In genomic region chr15:83947156-83947555, GRCh38 we compare ENCODE assay signal across 30 cellular contexts.
"Had no signal": no experiment of that assay in that cellular context is flagged by ENCODE, and none has a peak within 500 bp of the region (broad histone marks: within the 10 kb centered on the region; RNA-seq: fewer than 3 reads in every experiment).

No MANE protein-coding gene starts in this region.

- DNase-seq: activated CD4-positive, alpha-beta T cell treated with anti-CD3 and anti-CD28 coated beads, Interleukin-2, amount 10 ng/mL, durations not matched to agents 24 days and 14 days; activated CD4-positive, alpha-beta T cell treated with anti-CD3 and anti-CD28 coated beads, Interleukin-2, amount 50 U/mL, for 48 hours; activated CD4-positive, CD25-positive, alpha-beta regulatory T cell treated with anti-CD3 and anti-CD28 coated beads, Interleukin-2, amount 50 U/mL, for 72 hours; activated CD8-positive, alpha-beta memory T cell treated with anti-CD3 and anti-CD28 coated beads, Interleukin-2, amount 10 ng/mL, durations not matched to agents 7 days and 5 days; activated effector memory CD4-positive, alpha-beta T cell treated with Interleukin-2 at 50 U/mL for 16 hours; activated naive CD4-positive, alpha-beta T cell treated with Interleukin-2 at 50 U/mL for 16 hours; activated naive CD8-positive, alpha-beta T cell treated with anti-CD3 and anti-CD28 coated beads, Interleukin-2, amount 50 U/mL, for 24 hours; activated T-cell treated with anti-CD3 and anti-CD28 coated beads, Interleukin-2, amount 50 U/mL, for 24 hours; amniotic stem cell; body of pancreas; central memory CD4-positive, alpha-beta T cell; MG63; NCI-H1105; NCI-H1436; NCI-H1694 treated with DMSO at 0.1 percent for 48 hours; NCI-H2029 treated with DMSO at 0.1 percent for 48 hours; NCI-H345; NCI-H510A treated with DMSO at 0.1 percent for 48 hours; NCI-H69; NK-92 treated with Interleukin-12 subunit alpha and Interleukin-12 subunit beta, amount 100 ng/mL, for 24 hours; Peyer's patch; SHP77; T-helper 17 cell; T-helper 9 cell had no signal

- H3K36me3 ChIP-seq: MG63, Peyer's patch, SJSA1 had no signal

- H3K4me2 ChIP-seq: KMS-11 had no signal

- H3K9me3 ChIP-seq: ascending aorta, body of pancreas, MG63, Peyer's patch, SJSA1 had no signal

- H3K27ac Mint-ChIP-seq: activated CD4-positive, alpha-beta T cell treated with anti-CD3 and anti-CD28 coated beads, Interleukin-2, amount 10 ng/mL, durations not matched to agents 24 days and 14 days; activated CD8-positive, alpha-beta memory T cell treated with anti-CD3 and anti-CD28 coated beads, Interleukin-2, amount 10 ng/mL, durations not matched to agents 7 days and 5 days; activated naive CD4-positive, alpha-beta T cell treated with anti-CD3 and anti-CD28 coated beads, Interleukin-2, amount 50 U/mL, for 72 hours; activated naive CD8-positive, alpha-beta T cell treated with anti-CD3 and anti-CD28 coated beads, Interleukin-2, amount 50 U/mL, for 24 hours; activated T-cell treated with anti-CD3 and anti-CD28 coated beads, Interleukin-2, amount 50 U/mL, for 24 hours; activated T-helper 1 cell treated with anti-CD3 and anti-CD28 coated beads, Interleukin-12 subunit alpha, Interleukin-12 subunit beta, Interleukin-2, Interleukin-4 antibody, amounts not matched to agents 30 ng/mL and 10 ng/mL and 1 ng/mL, durations not matched to agents 14 hours and 24 hours and 36 hours; T-helper 17 cell; WTC11 had no signal

- H3K4me3 Mint-ChIP-seq: activated CD4-positive, alpha-beta T cell treated with anti-CD3 and anti-CD28 coated beads, Interleukin-2, amount 10 ng/mL, durations not matched to agents 24 days and 14 days; activated CD8-positive, alpha-beta memory T cell treated with anti-CD3 and anti-CD28 coated beads, Interleukin-2, amount 10 ng/mL, durations not matched to agents 7 days and 5 days; activated naive CD8-positive, alpha-beta T cell treated with anti-CD3 and anti-CD28 coated beads, Interleukin-2, amount 50 U/mL, for 24 hours; activated T-cell treated with anti-CD3 and anti-CD28 coated beads, Interleukin-2, amount 50 U/mL, for 24 hours; activated T-helper 1 cell treated with anti-CD3 and anti-CD28 coated beads, Interleukin-12 subunit alpha, Interleukin-12 subunit beta, Interleukin-2, Interleukin-4 antibody, amounts not matched to agents 30 ng/mL and 10 ng/mL and 1 ng/mL, durations not matched to agents 14 hours and 24 hours and 36 hours; T-helper 17 cell; WTC11 had no signal

- H3K27me3 ChIP-seq: ascending aorta, body of pancreas, MG63, Peyer's patch, SJSA1 had no signal

- ATAC-seq: activated CD8-positive, alpha-beta memory T cell treated with anti-CD3 and anti-CD28 coated beads, Interleukin-2, amount 10 ng/mL, durations not matched to agents 7 days and 5 days; activated naive CD4-positive, alpha-beta T cell treated with anti-CD3 and anti-CD28 coated beads, Interleukin-2, amount 50 U/mL, for 72 hours; activated naive CD8-positive, alpha-beta T cell treated with anti-CD3 and anti-CD28 coated beads, Interleukin-2, amount 50 U/mL, for 24 hours; body of pancreas; T-helper 17 cell; WTC11 had no signal

- H3K27ac ChIP-seq: ascending aorta, body of pancreas, KMS-11, Peyer's patch, SJSA1 had no signal

- H3K4me1 ChIP-seq: ascending aorta, body of pancreas, Peyer's patch, SJSA1 had no signal

- H3K4me1 Mint-ChIP-seq: activated CD4-positive, alpha-beta T cell treated with anti-CD3 and anti-CD28 coated beads, Interleukin-2, amount 10 ng/mL, durations not matched to agents 24 days and 14 days; activated CD8-positive, alpha-beta memory T cell treated with anti-CD3 and anti-CD28 coated beads, Interleukin-2, amount 10 ng/mL, durations not matched to agents 7 days and 5 days; activated naive CD8-positive, alpha-beta T cell treated with anti-CD3 and anti-CD28 coated beads, Interleukin-2, amount 50 U/mL, for 24 hours; T-helper 17 cell had no signal

- H3K4me3 ChIP-seq: ascending aorta, body of pancreas, MG63, Peyer's patch, SJSA1 had no signal

- H3K36me3 Mint-ChIP-seq: activated CD8-positive, alpha-beta memory T cell treated with anti-CD3 and anti-CD28 coated beads, Interleukin-2, amount 10 ng/mL, durations not matched to agents 7 days and 5 days; WTC11 had no signal
